12 cellular contexts compared by ENCODE assay signal in genomic region chr22:24105018-24105360, GRCh38.
DNase-seq lines count a peak whose midpoint lies in the region; ATAC-seq and TF ChIP-seq lines count a peak whose summit lies in the region.
"Had no signal": no experiment of that assay in that cellular context is flagged by ENCODE, and none has a peak within 500 bp of the region (broad histone marks: within the 10 kb centered on the region; RNA-seq: fewer than 3 reads in every experiment).

No MANE protein-coding gene starts in this region.

- no peaks in the 10 kb centered on the region for H4K20me1 ChIP-seq in OCI-LY7 (ENCODE audit: insufficient read depth, low read length)

- H3K4me3 ChIP-seq in lower lobe of right lung: no peak overlapping the region
- no peak overlapping the region for H3K4me3 ChIP-seq in OCI-LY7 (ENCODE audit: low read depth, low read length, poor library complexity, severe bottlenecking)

- no peaks in the 10 kb centered on the region for H3K79me2 ChIP-seq in OCI-LY7 (ENCODE audit: insufficient read depth, low read depth, low read length)

- no TSS peak for BruUV-seq in OCI-LY7 (replicated peaks; lab: Mats Ljungman, UMichigan)

- H3K4me1 Mint-ChIP-seq in immature natural killer cell: no peaks in the 10 kb centered on the region

- no peaks in the 10 kb centered on the region for H3K9me2 ChIP-seq in OCI-LY7 (ENCODE audit: insufficient read depth, low read length)

- no peak for TF ChIP-seq CTCF in lower lobe of right lung (IDR thresholded peaks at IDR 0.05)
- no peak for TF ChIP-seq CTCF in OCI-LY7 (conservative IDR thresholded peaks at IDR 0.05; ENCODE audit: low read length)

- no peak for ATAC-seq in lower lobe of right lung
- ATAC-seq: activated CD4-positive, CD25-positive, alpha-beta regulatory T cell treated with anti-CD3 and anti-CD28 coated beads, Interleukin-2, amount 50 U/mL, for 24 hours had no signal

- CTCF ChIA-PET in OCI-LY7 (lab: Charles Lee; ENCODE audit: unreplicated experiment): interaction anchor here (0.5 to 1.4 kb wide), 2 partner anchors 52 to 814 kb away, joined by 3 to 4 read pairs; no protein-coding TSS in a partner anchor

- no peak overlapping the region for H3K27ac ChIP-seq in lower lobe of right lung
- H3K27ac ChIP-seq in OCI-LY7 (ENCODE audit: low read depth, low read length, poor library complexity, severe bottlenecking): no peak overlapping the region

- peaks cover 9% of the 10 kb centered on the region for H3K4me1 ChIP-seq in lower lobe of right lung
- no peaks in the 10 kb centered on the region for H3K4me1 ChIP-seq in OCI-LY7 (ENCODE audit: insufficient read depth, low read length, poor library complexity, severe bottlenecking)

- H3K4me3 Mint-ChIP-seq in immature natural killer cell: no peak overlapping the region
- H3K4me3 Mint-ChIP-seq: dendritic cell treated with granulocyte-macrophage colony-stimulating factor and Interleukin-4, amounts not matched to agents 40 ng/mL and 50 ng/mL, for 4 days had no signal

- no peaks in the 10 kb centered on the region for H3K9me3 Mint-ChIP-seq in immature natural killer cell
- H3K9me3 Mint-ChIP-seq: dendritic cell treated with granulocyte-macrophage colony-stimulating factor and Interleukin-4, amounts not matched to agents 40 ng/mL and 50 ng/mL, for 4 days had no signal

- H3K9me3 ChIP-seq in lower lobe of right lung (no peaks in the 10 kb centered on the region), OCI-LY7 (ENCODE audit: low read length) (no peaks in the 10 kb centered on the region)

- peak; percentile 62 for DNase-seq in NCI-H1694 (lab: John Stamatoyannopoulos, UW)
- DNase-seq in cerebellum (ENCODE audit: low spot score): peak; percentile 64
- DNase-seq in lower lobe of right lung: peak; percentile 15
- DNase-seq in superior temporal gyrus (ENCODE audit: extremely low spot score): peak; percentile 63
- no peak for DNase-seq in OCI-LY7 (ENCODE audit: low spot score)
- DNase-seq in activated gamma-delta T cell (lab: John Stamatoyannopoulos, UW): no peak
- no peak for DNase-seq in immature natural killer cell
- DNase-seq: DMS153, NCI-H226, SHP77 had no signal

- H3K4me2 ChIP-seq in OCI-LY7 (ENCODE audit: low read length): no peak overlapping the region

- peaks cover 0 to 3% (median 0%) of the 10 kb centered on the region in 3 donors for H3K27me3 Mint-ChIP-seq in immature natural killer cell (ENCODE audit: low read depth in 3 of 3)
- H3K27me3 Mint-ChIP-seq: dendritic cell treated with granulocyte-macrophage colony-stimulating factor and Interleukin-4, amounts not matched to agents 40 ng/mL and 50 ng/mL, for 4 days had no signal

- no peak overlapping the region for H2AFZ ChIP-seq in OCI-LY7 (ENCODE audit: low read length)

- H3K36me3 Mint-ChIP-seq in immature natural killer cell: peaks cover 0 to 21% (median 13%) of the 10 kb centered on the region in 3 donors

- intact Hi-C loops in lower lobe of right lung (cut with DNase I): no loop called here
- intact Hi-C loops in OCI-LY7 (cut with micrococcal nuclease; ENCODE audit: unreplicated experiment): no loop called here

- H3K36me3 ChIP-seq in lower lobe of right lung (peaks cover 49% of the 10 kb centered on the region), OCI-LY7 (ENCODE audit: insufficient read depth, low read length) (peaks cover 30% of the 10 kb centered on the region; the same call in 1 of the 2 replicates)

- POLR2A ChIA-PET in OCI-LY7 (lab: Charles Lee): no interaction called here

- no peak overlapping the region for H3K27ac Mint-ChIP-seq in immature natural killer cell
- H3K27ac Mint-ChIP-seq: dendritic cell treated with granulocyte-macrophage colony-stimulating factor and Interleukin-4, amounts not matched to agents 40 ng/mL and 50 ng/mL, for 4 days had no signal

- no peaks in the 10 kb centered on the region for H3K27me3 ChIP-seq in lower lobe of right lung (ENCODE audit: low read depth)

Comparison
In these comparisons a context has a peak if more than half of its experiments do, and no peak if none do; other contexts are left out.
1. DNase-seq: peak in NCI-H1694 (single experiment), cerebellum (single experiment), lower lobe of right lung (single experiment) and superior temporal gyrus (single experiment); none in OCI-LY7 (single experiment), activated gamma-delta T cell (single experiment) and immature natural killer cell (0 of 3).